1 cellular context compared by ENCODE assay signal in genomic region chr5:148981353-148981752, GRCh38.
TF ChIP-seq lines count a peak whose summit lies in the region.

No MANE protein-coding gene starts in this region.

TF ChIP-seq in SK-N-SH, 30 proteins besides CTCF, POLR2A, EP300 and RAD21 (continued from another document):
- TF ChIP-seq REST (IDR thresholded peaks at IDR 0.05; ENCODE audit: low read depth, low read length), result no peak
- TF ChIP-seq CHD2 (IDR thresholded peaks at IDR 0.05; ENCODE audit: low read length, partially characterized antibody), result no peak
- no peak for TF ChIP-seq SMC3 (IDR thresholded peaks at IDR 0.05; ENCODE audit: low read depth, low read length)
- TF ChIP-seq RCOR1 (IDR thresholded peaks at IDR 0.05; ENCODE audit: low read length), result no peak
- no peak for TF ChIP-seq FOSL2 (IDR thresholded peaks at IDR 0.05; ENCODE audit: borderline replicate concordance, low read depth)
- TF ChIP-seq ZBTB33 (IDR thresholded peaks at IDR 0.05; ENCODE audit: borderline replicate concordance, low read depth), result no peak
